ENCODE assay signal across 24 cellular contexts in the genomic region with DNA sequence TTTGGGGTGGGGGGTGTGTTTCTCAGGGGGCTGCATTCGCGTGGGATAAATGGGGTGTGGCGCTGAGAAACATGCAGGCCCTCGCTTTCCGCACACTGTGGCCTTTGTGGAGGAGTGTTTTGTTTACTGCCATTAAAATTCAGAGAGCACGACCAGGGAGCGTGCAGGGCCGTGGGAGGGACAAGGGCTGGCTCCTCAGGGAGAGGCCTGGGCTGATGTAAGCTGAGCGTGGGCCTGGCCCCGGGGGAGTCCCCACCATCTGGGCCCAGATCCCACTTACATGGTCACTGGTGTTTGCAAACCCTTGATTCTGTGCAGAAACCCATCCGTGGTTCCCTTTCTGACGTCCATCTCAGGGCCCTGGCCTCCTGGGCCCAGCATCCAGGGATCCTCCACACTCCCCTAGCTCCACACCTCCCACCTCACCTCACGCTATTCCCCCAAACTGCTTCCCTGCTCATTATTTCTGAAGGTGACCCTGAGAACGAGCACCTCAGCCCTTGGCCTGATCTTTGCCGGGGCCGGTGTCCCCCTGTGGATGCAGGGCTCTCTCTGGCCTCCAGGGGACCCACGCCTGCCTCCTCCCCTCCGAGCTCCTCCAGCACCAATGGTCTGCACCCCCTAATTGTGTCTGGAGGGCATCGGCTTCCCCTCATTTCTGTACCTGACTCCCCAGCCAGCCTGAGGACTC.
DNase-seq lines count a peak whose midpoint lies in the region; ATAC-seq and TF ChIP-seq lines count a peak whose summit lies in the region.
"Had no signal": no experiment of that assay in that cellular context is flagged by ENCODE, and none has a peak within 500 bp of the region (broad histone marks: within the 10 kb centered on the region; RNA-seq: fewer than 3 reads in every experiment).

No MANE protein-coding gene starts in this region.

- peaks cover 28% of the 10 kb centered on the region for H3K9me3 Mint-ChIP-seq in nephron progenitor cell

- TF ChIP-seq CTCF in HCT116 (IDR thresholded peaks at IDR 0.05 in 2 of 3, conservative IDR thresholded peaks at IDR 0.05 in 1 of 3; ENCODE audit: borderline replicate concordance in 1 of 3, insufficient read depth in 1 of 3, low read depth in 2 of 3, low read length in 2 of 3) (peak in 2 of 3 experiments; percentile 5 to 29; a peak in 2 of 6 replicates), nephron progenitor cell (IDR thresholded peaks at IDR 0.05) (no peak), testis (IDR thresholded peaks at IDR 0.05) (no peak)

- H3K27ac ChIP-seq in HCT116 (ENCODE audit: low read depth, low read length) (no peak overlapping the region), caudate nucleus (ENCODE audit: low read depth, low read length) (peak overlapping the region; percentile 37), testis (no peak overlapping the region)
- H3K27ac ChIP-seq: BLaER1 treated with 17β-estradiol and CSF1 and Interleukin-3, amounts not matched to agents 10 nM and 100 nM; SJSA1; suprapubic skin had no signal

- H3K4me3 Mint-ChIP-seq in nephron progenitor cell, result peak overlapping the region; percentile 25
- H3K4me3 Mint-ChIP-seq: activated naive CD8-positive, alpha-beta T cell treated with anti-CD3 and anti-CD28 coated beads for 36 hours; activated T-cell treated with anti-CD3 and anti-CD28 coated beads, Interleukin-2, amount 50 U/mL, for 24 hours; stimulated activated memory B cell treated with anti-CD40 and anti-IgM and Interleukin-4, amounts not matched to agents 10 μg/mL and 1 μg/mL and 100 μg/mL, for 72 hours had no signal

- CTCF ChIA-PET in HCT116 (lab: Charles Lee), result no interaction called here

- RAD21 ChIA-PET in HCT116 (lab: Charles Lee; ENCODE audit: low non-redundant PET in 1 of 2, low total read pairs in 2 of 2, uncharacterized antibody in 2 of 2, unreplicated experiment in 2 of 2), result no interaction called here

- no peak overlapping the region for H3K9ac ChIP-seq in HCT116 (ENCODE audit: low read length)
- H3K9ac ChIP-seq: BLaER1 treated with 17β-estradiol and CSF1 and Interleukin-3, amounts not matched to agents 10 nM and 100 nM had no signal

- intact Hi-C loops in HCT116 (cut with micrococcal nuclease), result no loop called here
- intact Hi-C loops in testis (cut with DNase I; ENCODE audit: low total_unique reads), result no loop called here

- no peaks in the 10 kb centered on the region for H4K20me1 ChIP-seq in HCT116 (ENCODE audit: insufficient read depth)
- H4K20me1 ChIP-seq: BLaER1 treated with 17β-estradiol and CSF1 and Interleukin-3, amounts not matched to agents 10 nM and 100 nM had no signal

- TF ChIP-seq RAD21 in HCT116 (IDR thresholded peaks at IDR 0.05; ENCODE audit: low read depth), result no peak

- no peak overlapping the region for H3K4me2 ChIP-seq in HCT116 (ENCODE audit: low read length)
- H3K4me2 ChIP-seq: BLaER1 treated with 17β-estradiol and CSF1 and Interleukin-3, amounts not matched to agents 10 nM and 100 nM had no signal

- H3K27me3 Mint-ChIP-seq in nephron progenitor cell (ENCODE audit: low read depth, poor library complexity), result peaks cover 10% of the 10 kb centered on the region
- H3K27me3 Mint-ChIP-seq: activated naive CD8-positive, alpha-beta T cell treated with anti-CD3 and anti-CD28 coated beads for 36 hours had no signal

- H3K4me1 ChIP-seq in HCT116 (ENCODE audit: control insufficient read depth in 1 of 2, insufficient read depth in 2 of 2, low read length in 2 of 2) (no peaks in the 10 kb centered on the region), testis (no peaks in the 10 kb centered on the region)
- H3K4me1 ChIP-seq: suprapubic skin had no signal

- H3K36me3 ChIP-seq in HCT116 (ENCODE audit: control insufficient read depth in 1 of 2, insufficient read depth in 2 of 2, low read length in 2 of 2), result no peaks in the 10 kb centered on the region
- no peaks in the 10 kb centered on the region for H3K36me3 ChIP-seq in testis (ENCODE audit: low read depth, missing control alignments)
- H3K36me3 ChIP-seq: BLaER1 treated with 17β-estradiol and CSF1 and Interleukin-3, amounts not matched to agents 10 nM and 100 nM; SJSA1; suprapubic skin had no signal

- TF ChIP-seq POLR2A in HCT116 (IDR thresholded peaks at IDR 0.05; ENCODE audit: borderline replicate concordance, extremely low read depth, insufficient read depth, insufficient read length) (no peak), testis (IDR thresholded peaks at IDR 0.05) (no peak)

- WGBS in testis, 2 donors, result 60 to 83% methylated on average over 12 to 19 of the region's 19 CpGs

- DNase-seq in HCT116 (ENCODE audit: low read depth, low spot score) (no peak), caudate nucleus (lab: John Stamatoyannopoulos, UW) (peak in 7 of 61 donors; percentile 3 to 24 (median 16)), nephron progenitor cell (peak; percentile 22), testis (peak; percentile 59), cerebellar cortex (ENCODE audit: low spot score) (no peak), NOMO-1 treated with dmso at 0.1 percent for 144 hours (lab: John Stamatoyannopoulos, UW; ENCODE audit: unreplicated experiment) (no peak), NCI-H1092 treated with DMSO at 0.1 percent for 48 hours (lab: John Stamatoyannopoulos, UW) (no peak), HPDE6-E6E7 (ENCODE audit: extremely low spot score) (no peak)
- DNase-seq: activated gamma-delta T cell; activated naive CD8-positive, alpha-beta T cell treated with anti-CD3 and anti-CD28 coated beads for 36 hours; activated T-cell treated with anti-CD3 and anti-CD28 coated beads, Interleukin-2, amount 50 U/mL, for 24 hours; aorta; DMS53; Karpas-422; MV-4-11; NCI-H146; NCI-H446; occipital lobe; RPMI8226; T-helper 1 cell had no signal

- H3K9me2 ChIP-seq in HCT116 (ENCODE audit: insufficient read depth), result no peaks in the 10 kb centered on the region

- ATAC-seq in HCT116, result peak; percentile 57; the same call in 1 of the 2 replicates
- ATAC-seq: stimulated activated memory B cell treated with anti-CD40 and anti-IgM and Interleukin-4, amounts not matched to agents 10 μg/mL and 1 μg/mL and 100 μg/mL, for 72 hours had no signal

- BruUV-seq in HCT116 (replicated peaks; lab: Mats Ljungman, UMichigan), result no TSS peak

- POLR2A ChIA-PET in HCT116 (lab: Charles Lee), result no interaction called here

- H3K9me3 ChIP-seq in HCT116 (ENCODE audit: control insufficient read depth in 1 of 2, insufficient read depth in 1 of 2, low read depth in 1 of 2, low read length in 2 of 2), result no peaks in the 10 kb centered on the region
- H3K9me3 ChIP-seq in testis, result no peaks in the 10 kb centered on the region
- H3K9me3 ChIP-seq: SJSA1, suprapubic skin had no signal

- peaks cover 5% of the 10 kb centered on the region for H3K36me3 Mint-ChIP-seq in nephron progenitor cell (ENCODE audit: low read depth)
- H3K36me3 Mint-ChIP-seq: activated naive CD8-positive, alpha-beta T cell treated with anti-CD3 and anti-CD28 coated beads for 36 hours; stimulated activated memory B cell treated with anti-CD40 and anti-IgM and Interleukin-4, amounts not matched to agents 10 μg/mL and 1 μg/mL and 100 μg/mL, for 72 hours had no signal

- no peaks in the 10 kb centered on the region for H3K27me3 ChIP-seq in HCT116 (ENCODE audit: insufficient read depth, low read length)
- H3K27me3 ChIP-seq in testis, result no peaks in the 10 kb centered on the region
- H3K27me3 ChIP-seq: BLaER1 treated with 17β-estradiol and CSF1 and Interleukin-3, amounts not matched to agents 10 nM and 100 nM; SJSA1 had no signal

- H3K4me3 ChIP-seq in HCT116 (replicated peaks in 1 of 2; ENCODE audit: low read depth in 1 of 2, low read length in 2 of 2) (no peak overlapping the region), testis (no peak overlapping the region)
- H3K4me3 ChIP-seq: BLaER1 treated with 17β-estradiol and CSF1 and Interleukin-3, amounts not matched to agents 10 nM and 100 nM; SJSA1; suprapubic skin had no signal

- peaks cover 36% of the 10 kb centered on the region for H3K4me1 Mint-ChIP-seq in nephron progenitor cell
- H3K4me1 Mint-ChIP-seq: stimulated activated memory B cell treated with anti-CD40 and anti-IgM and Interleukin-4, amounts not matched to agents 10 μg/mL and 1 μg/mL and 100 μg/mL, for 72 hours had no signal

- no peak overlapping the region for H3K27ac Mint-ChIP-seq in nephron progenitor cell
- H3K27ac Mint-ChIP-seq: activated naive CD8-positive, alpha-beta T cell treated with anti-CD3 and anti-CD28 coated beads for 36 hours; activated T-cell treated with anti-CD3 and anti-CD28 coated beads, Interleukin-2, amount 50 U/mL, for 24 hours; stimulated activated memory B cell treated with anti-CD40 and anti-IgM and Interleukin-4, amounts not matched to agents 10 μg/mL and 1 μg/mL and 100 μg/mL, for 72 hours had no signal

- H3K79me2 ChIP-seq in HCT116 (ENCODE audit: insufficient read depth, low read length), result no peaks in the 10 kb centered on the region

- no peak overlapping the region for H2AFZ ChIP-seq in HCT116 (ENCODE audit: low read depth, low read length, poor library complexity, severe bottlenecking)

TF ChIP-seq in HCT116, 20 proteins besides CTCF, POLR2A, EP300 and RAD21 (continues in another document):
- TF ChIP-seq POLR2AphosphoS5 (IDR thresholded peaks at IDR 0.05; ENCODE audit: low read depth, low read length), result no peak
- TF ChIP-seq, protein P1, sequence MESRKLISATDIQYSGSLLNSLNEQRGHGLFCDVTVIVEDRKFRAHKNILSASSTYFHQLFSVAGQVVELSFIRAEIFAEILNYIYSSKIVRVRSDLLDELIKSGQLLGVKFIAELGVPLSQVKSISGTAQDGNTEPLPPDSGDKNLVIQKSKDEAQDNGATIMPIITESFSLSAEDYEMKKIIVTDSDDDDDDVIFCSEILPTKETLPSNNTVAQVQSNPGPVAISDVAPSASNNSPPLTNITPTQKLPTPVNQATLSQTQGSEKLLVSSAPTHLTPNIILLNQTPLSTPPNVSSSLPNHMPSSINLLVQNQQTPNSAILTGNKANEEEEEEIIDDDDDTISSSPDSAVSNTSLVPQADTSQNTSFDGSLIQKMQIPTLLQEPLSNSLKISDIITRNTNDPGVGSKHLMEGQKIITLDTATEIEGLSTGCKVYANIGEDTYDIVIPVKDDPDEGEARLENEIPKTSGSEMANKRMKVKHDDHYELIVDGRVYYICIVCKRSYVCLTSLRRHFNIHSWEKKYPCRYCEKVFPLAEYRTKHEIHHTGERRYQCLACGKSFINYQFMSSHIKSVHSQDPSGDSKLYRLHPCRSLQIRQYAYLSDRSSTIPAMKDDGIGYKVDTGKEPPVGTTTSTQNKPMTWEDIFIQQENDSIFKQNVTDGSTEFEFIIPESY (IDR thresholded peaks at IDR 0.05; ENCODE audit: extremely low read depth, insufficient replicate concordance, low read length), result no peak
- TF ChIP-seq ZFX (IDR thresholded peaks at IDR 0.05), result no peak
- TF ChIP-seq ZNF274 (IDR thresholded peaks at IDR 0.05; ENCODE audit: low read depth, low read length), result no peak
- no peak for TF ChIP-seq EZH2phosphoT487 (IDR thresholded peaks at IDR 0.05; ENCODE audit: borderline replicate concordance)
- TF ChIP-seq SP1 (IDR thresholded peaks at IDR 0.05; ENCODE audit: low read depth), result no peak
- no peak for TF ChIP-seq ELF1 (IDR thresholded peaks at IDR 0.05; ENCODE audit: borderline replicate concordance, low read depth)
- TF ChIP-seq JUND (IDR thresholded peaks at IDR 0.05), result no peak
- TF ChIP-seq SRF (IDR thresholded peaks at IDR 0.05; ENCODE audit: low read depth), result no peak
- TF ChIP-seq SIN3A (IDR thresholded peaks at IDR 0.05; ENCODE audit: low read depth), result no peak
- TF ChIP-seq EGR1 (IDR thresholded peaks at IDR 0.05; ENCODE audit: low read depth), result no peak

Comparison
In these comparisons a context has a peak if more than half of its experiments do, and no peak if none do; other contexts are left out.
1. DNase-seq: peak in nephron progenitor cell (single experiment) and testis (single experiment); none in HCT116 (single experiment), cerebellar cortex (single experiment), NOMO-1 treated with dmso at 0.1 percent for 144 hours (single experiment), NCI-H1092 treated with DMSO at 0.1 percent for 48 hours (single experiment) and HPDE6-E6E7 (single experiment).
2. CTCF ChIP-seq: peak in HCT116 (2 of 3); none in nephron progenitor cell (single experiment) and testis (0 of 3).